Comparison of ENCODE assay signal across 19 cellular contexts in genomic region chr22:23152238-23153114, GRCh38. TPM values are rescaled to one million over a fixed set of nuclear protein-coding genes. Genes with fewer than 3 reads are reported as not detected.
DNase-seq lines count a peak whose midpoint lies in the region; ATAC-seq, FAIRE-seq and TF ChIP-seq lines count a peak whose summit lies in the region.
"Had no signal": no experiment of that assay in that cellular context is flagged by ENCODE, and none has a peak within 500 bp of the region (broad histone marks: within the 10 kb centered on the region; RNA-seq: fewer than 3 reads in every experiment).

No MANE protein-coding gene starts in this region.

- peak overlapping the region; percentile 94 to 99 (median 98) for H3K27ac Mint-ChIP-seq in CD14-positive monocyte
- H3K27ac Mint-ChIP-seq: endodermal cell had no signal

- H3K4me3 Mint-ChIP-seq in CD14-positive monocyte = peak overlapping the region; percentile 65 to 87
- H3K4me3 Mint-ChIP-seq: endodermal cell had no signal

- H3K27ac ChIP-seq in lower lobe of right lung = peak overlapping the region; percentile 67
- H3K27ac ChIP-seq: foreskin keratinocyte had no signal

- H3K9me3 ChIP-seq in lower lobe of right lung = no peaks in the 10 kb centered on the region
- H3K9me3 ChIP-seq: BE2C had no signal

- H3K27me3 Mint-ChIP-seq in CD14-positive monocyte (ENCODE audit: low read depth in 3 of 3) = peaks cover 0 to 6% (median 2%) of the 10 kb centered on the region in 3 donors

- peaks cover 0 to 4% (median 0%) of the 10 kb centered on the region in 7 donors for H3K9me3 Mint-ChIP-seq in CD14-positive monocyte
- H3K9me3 Mint-ChIP-seq: endodermal cell had no signal

- H3K36me3 ChIP-seq in lower lobe of right lung = no peaks in the 10 kb centered on the region
- H3K36me3 ChIP-seq: BE2C had no signal

- TF ChIP-seq CTCF in CD14-positive monocyte (IDR thresholded peaks at IDR 0.05) (no peak), lower lobe of right lung (IDR thresholded peaks at IDR 0.05) (no peak)

- peak; percentile 62 for FAIRE-seq in GM18507 (lab: Jason Lieb, UNC)
- FAIRE-seq: H1, keratinocyte, RCC 7860 had no signal

- H3K4me3 ChIP-seq in lower lobe of right lung = no peak overlapping the region

- peaks cover 33% of the 10 kb centered on the region for H3K4me1 ChIP-seq in lower lobe of right lung
- H3K4me1 ChIP-seq: BE2C, foreskin keratinocyte had no signal

- DNase-seq in CD14-positive monocyte (ENCODE audit: low spot score) (peak; percentile 70), GM18507 (ENCODE audit: extremely low spot score, insufficient read length, low read depth) (no peak), SKM-1 (lab: John Stamatoyannopoulos, UW; ENCODE audit: unreplicated experiment) (peak; percentile 47), lower lobe of right lung (no peak), HK-2 (ENCODE audit: unreplicated experiment) (no peak), HuH-7 (ENCODE audit: low spot score) (no peak)
- no peak for DNase-seq in activated effector memory CD4-positive, alpha-beta T cell treated with Interleukin-2 at 50 U/mL for 16 hours
- DNase-seq: activated CD4-positive, alpha-beta T cell treated with anti-CD3 and anti-CD28 coated beads, Interleukin-2, amount 50 U/mL, for 1 hour; activated gamma-delta T cell; BE2C; endodermal cell; foreskin keratinocyte; NCI-H1105 treated with DMSO at 0.1 percent for 48 hours; stimulated activated CD4-positive, alpha-beta T cell treated with anti-CD3 and anti-CD28 coated beads, Interleukin-1b, Interleukin-23, amount 100 ng/mL, for 48 hours; T-helper 2 cell had no signal

- no peaks in the 10 kb centered on the region for H3K36me3 Mint-ChIP-seq in CD14-positive monocyte

- ATAC-seq in lower lobe of right lung = peak; percentile 4 to 26
- ATAC-seq in HG03469 (IDR thresholded peaks at IDR 0.05; ENCODE audit: unreplicated experiment) = no peak
- ATAC-seq: foreskin keratinocyte had no signal

- intact Hi-C loops in CD14-positive monocyte (cut with micrococcal nuclease) = no loop called here
- intact Hi-C loops in lower lobe of right lung (cut with DNase I) = no loop called here

- peaks cover 45% of the 10 kb centered on the region for H3K4me1 Mint-ChIP-seq in CD14-positive monocyte

- no peaks in the 10 kb centered on the region for H3K27me3 ChIP-seq in lower lobe of right lung (ENCODE audit: low read depth)
- H3K27me3 ChIP-seq: BE2C, foreskin keratinocyte had no signal

RNA-seq across cellular contexts. Expression of gene RAB36, which starts 7.2 kb away (rescaled TPM):
- polyA plus RNA-seq in CD14-positive monocyte = under 1 TPM; 0.37 to 0.78 TPM
- total RNA-seq in lower lobe of right lung = 9.6 TPM

RNA-seq across cellular contexts. Expression of gene RSPH14, which starts 10.7 kb away (rescaled TPM):
- polyA plus RNA-seq in CD14-positive monocyte = not detected
- total RNA-seq in lower lobe of right lung = 2.0 TPM
- total RNA-seq: foreskin keratinocyte had no signal
- polyA plus RNA-seq: keratinocyte had no signal

RNA-seq across cellular contexts. Expression of gene BCR, which starts 27.8 kb away (rescaled TPM):
- polyA plus RNA-seq in CD14-positive monocyte = under 1 TPM; 0.97 TPM
- 57.2 TPM for total RNA-seq in lower lobe of right lung

Comparison
In these comparisons a context has a peak if more than half of its experiments do, and no peak if none do; other contexts are left out.
1. DNase-seq: peak in CD14-positive monocyte (single experiment) and SKM-1 (single experiment); none in GM18507 (single experiment), lower lobe of right lung (single experiment), HK-2 (single experiment), activated effector memory CD4-positive, alpha-beta T cell treated with Interleukin-2 at 50 U/mL for 16 hours (single experiment) and HuH-7 (single experiment).